ENCODE assay signal across 14 cellular contexts in genomic region chr12:63822352-63822751, GRCh38. TPM values are rescaled to one million over a fixed set of nuclear protein-coding genes. Genes with fewer than 3 reads are reported as not detected.
DNase-seq lines count a peak whose midpoint lies in the region; ATAC-seq, FAIRE-seq and TF ChIP-seq lines count a peak whose summit lies in the region.
"Had no signal": no experiment of that assay in that cellular context is flagged by ENCODE, and none has a peak within 500 bp of the region (broad histone marks: within the 10 kb centered on the region; RNA-seq: fewer than 3 reads in every experiment).

No MANE protein-coding gene starts in this region.

- H3K9me3 ChIP-seq in keratinocyte (ENCODE audit: control insufficient read depth, low read depth, low read length): no peaks in the 10 kb centered on the region
- peaks cover 0 to 19% (median 5%) of the 10 kb centered on the region in 4 donors for H3K9me3 ChIP-seq in stomach
- H3K9me3 ChIP-seq in endodermal cell (ENCODE audit: control insufficient read depth, low read length): peaks cover 24% of the 10 kb centered on the region
- H3K9me3 ChIP-seq: gastrocnemius medialis had no signal

- in situ Hi-C loops in astrocyte of the spinal cord (cut with HindIII; ENCODE audit: low sequenced_read_pairs): no loop called here

- no peaks in the 10 kb centered on the region; the same call in 1 of the 2 replicates for H3K27me3 Mint-ChIP-seq in HFFc6 (ENCODE audit: insufficient read depth)
- H3K27me3 Mint-ChIP-seq in endodermal cell (ENCODE audit: insufficient read depth): peaks cover 6% of the 10 kb centered on the region

- peaks cover 26% of the 10 kb centered on the region for H3K36me3 Mint-ChIP-seq in HFFc6 (ENCODE audit: low read depth)
- no peaks in the 10 kb centered on the region for H3K36me3 Mint-ChIP-seq in endodermal cell (ENCODE audit: low read depth)
- H3K36me3 Mint-ChIP-seq: brain had no signal

- peak overlapping the region; percentile 40 for H3K4me3 ChIP-seq in astrocyte of the spinal cord (ENCODE audit: low read depth, low read length)
- H3K4me3 ChIP-seq in keratinocyte (ENCODE audit: control insufficient read depth in 2 of 3, extremely low read depth in 1 of 3, insufficient read depth in 2 of 3, low read depth in 1 of 3, low read length in 3 of 3): peak overlapping the region; percentile 33 to 74 (median 53)
- peak overlapping the region; percentile 41 to 46 (median 42) for H3K4me3 ChIP-seq in stomach
- no peak overlapping the region for H3K4me3 ChIP-seq in endodermal cell (ENCODE audit: low read length)

- peak overlapping the region; percentile 94 for H3K27ac Mint-ChIP-seq in HFFc6
- no peak overlapping the region for H3K27ac Mint-ChIP-seq in endodermal cell
- H3K27ac Mint-ChIP-seq: brain had no signal

- H3K9me3 Mint-ChIP-seq in HFFc6: peaks cover 6% of the 10 kb centered on the region
- H3K9me3 Mint-ChIP-seq in endodermal cell: peaks cover 16% of the 10 kb centered on the region

- ATAC-seq in HG03280 (IDR thresholded peaks at IDR 0.05; ENCODE audit: unreplicated experiment) (no peak), HG03196 (IDR thresholded peaks at IDR 0.05; ENCODE audit: unreplicated experiment) (no peak)
- ATAC-seq: gastrocnemius medialis had no signal

- H3K4me1 ChIP-seq in keratinocyte (ENCODE audit: control insufficient read depth, extremely low read depth, insufficient read depth, low read length) (peaks cover 7% of the 10 kb centered on the region), stomach (peaks cover 0 to 12% (median 0%) of the 10 kb centered on the region in 4 donors), endodermal cell (ENCODE audit: control insufficient read depth, insufficient read depth, low read length) (no peaks in the 10 kb centered on the region)

- no peaks in the 10 kb centered on the region for H3K79me2 ChIP-seq in keratinocyte (ENCODE audit: control insufficient read depth, insufficient read depth, low read length)

- no peaks in the 10 kb centered on the region for H3K9me1 ChIP-seq in keratinocyte (ENCODE audit: control insufficient read depth, extremely low read depth, insufficient read depth, low read length)

- H3K9ac ChIP-seq in keratinocyte (ENCODE audit: control insufficient read depth, extremely low read depth, insufficient read depth, low read length) (no peak overlapping the region), endodermal cell (ENCODE audit: extremely low read depth, low read length, poor library complexity, severe bottlenecking) (no peak overlapping the region)

- intact Hi-C loops in stomach (cut with DNase I; ENCODE audit: low total_unique reads): no loop called here

- peak overlapping the region; percentile 93 for H3K4me3 Mint-ChIP-seq in HFFc6
- no peak overlapping the region for H3K4me3 Mint-ChIP-seq in endodermal cell
- H3K4me3 Mint-ChIP-seq: brain had no signal

- peak overlapping the region; percentile 91 for H3K4me2 ChIP-seq in keratinocyte (ENCODE audit: control insufficient read depth, extremely low read depth, insufficient read depth, low read depth, low read length)

- 68 to 80% (median 75%) methylated on average over 6 of the region's 6 CpGs for WGBS in stomach, 5 donors
- 93 to 100% methylated on average over 6 of the region's 6 CpGs for WGBS in endodermal cell (ENCODE audit: insufficient coverage in 1 of 2, insufficient read length in 1 of 2), 2 experiments

- TF ChIP-seq POLR2A in stomach (IDR thresholded peaks at IDR 0.05): no peak

- H3K4me1 Mint-ChIP-seq in HFFc6 (ENCODE audit: low read depth): peaks cover 31% of the 10 kb centered on the region
- H3K4me1 Mint-ChIP-seq in endodermal cell: no peaks in the 10 kb centered on the region
- H3K4me1 Mint-ChIP-seq: brain had no signal

- H3K36me3 ChIP-seq in keratinocyte (ENCODE audit: control insufficient read depth in 2 of 2, extremely low read depth in 1 of 2, insufficient read depth in 2 of 2, low read length in 2 of 2) (no peaks in the 10 kb centered on the region), stomach (no peaks in the 10 kb centered on the region), endodermal cell (ENCODE audit: control insufficient read depth, insufficient read depth, low read length) (no peaks in the 10 kb centered on the region)
- H3K36me3 ChIP-seq: gastrocnemius medialis had no signal

- TF ChIP-seq CTCF in HFFc6 (IDR thresholded peaks at IDR 0.05) (no peak), astrocyte of the spinal cord (IDR thresholded peaks at IDR 0.05; ENCODE audit: low read depth, low read length) (no peak), keratinocyte (optimal IDR thresholded peaks at IDR 0.05 in 1 of 3, IDR thresholded peaks at IDR 0.05 in 1 of 3, conservative IDR thresholded peaks at IDR 0.05 in 1 of 3; ENCODE audit: extremely low read depth in 1 of 3, insufficient read depth in 2 of 3, low read length in 3 of 3) (no peak), stomach (IDR thresholded peaks at IDR 0.05) (no peak), endodermal cell (conservative IDR thresholded peaks at IDR 0.05) (no peak)

- DNase-seq in HFFc6 (peak; percentile 31), astrocyte of the spinal cord (ENCODE audit: low read depth, low spot score) (peak; percentile 30), keratinocyte (ENCODE audit: low read depth, low spot score) (peak; percentile 42), stomach (no peak), SHP77 (lab: John Stamatoyannopoulos, UW) (no peak), endodermal cell (no peak)
- DNase-seq: activated CD8-positive, alpha-beta memory T cell treated with anti-CD3 and anti-CD28 coated beads, Interleukin-2, amount 50 U/mL, for 4 hours; DMS153; gastrocnemius medialis; NCI-H146; NK-92 treated with Interleukin-12 subunit alpha and Interleukin-12 subunit beta, amount 100 ng/mL, for 24 hours had no signal

- no peaks in the 10 kb centered on the region for H4K20me1 ChIP-seq in keratinocyte (ENCODE audit: control insufficient read depth, extremely low read depth, insufficient read depth, low read length)

- peak overlapping the region; percentile 94 for H2AFZ ChIP-seq in keratinocyte (ENCODE audit: control insufficient read depth, low read length)

- FAIRE-seq in keratinocyte (lab: Jason Lieb, UNC): peak; percentile 95

- H3K27ac ChIP-seq in keratinocyte (ENCODE audit: control insufficient read depth, insufficient read depth, low read length) (peak overlapping the region; percentile 64), stomach (peak overlapping the region in 1 of 5 donors; percentile 52), endodermal cell (ENCODE audit: low read depth, low read length) (no peak overlapping the region)
- H3K27ac ChIP-seq: gastrocnemius medialis had no signal

- dilution Hi-C loops in keratinocyte (cut with MboI; ENCODE audit: extremely low pct_ligation_motif_present, low sequenced_read_pairs): no loop called here

- H3K27me3 ChIP-seq in keratinocyte (ENCODE audit: control insufficient read depth, extremely low read depth, insufficient read depth, low read length): no peaks in the 10 kb centered on the region
- H3K27me3 ChIP-seq in stomach: peaks cover 0 to 16% (median 7%) of the 10 kb centered on the region in 3 donors
- no peaks in the 10 kb centered on the region for H3K27me3 ChIP-seq in endodermal cell (ENCODE audit: control insufficient read depth, insufficient read depth, low read length, poor library complexity, severe bottlenecking)

- no peak for TF ChIP-seq EP300 in stomach (IDR thresholded peaks at IDR 0.05)

RNA-seq across cellular contexts. Expression of gene SRGAP1, which starts 22.1 kb away (rescaled TPM):
- 10 to 100 TPM; 35.7 to 45.8 (median 40.9) TPM for total RNA-seq in HFFc6 (2021; fragmentation: NEBNext Ultra II Directional; extraction: Animal tissue kit (Norgen Biotek cat#: 25700))
- 2.3 to 5.6 TPM (median 4.5 TPM) in 3 replicates for polyA plus RNA-seq in keratinocyte
- 35.6 TPM for polyA plus RNA-seq in keratinocyte (2011; ENCODE audit: low read depth)
- polyA plus RNA-seq in keratinocyte (2011; cell fraction: cytosol; rRNA removed): 3.0 and 4.1 TPM in 2 replicates
- 11.3 and 12.6 TPM in 2 replicates for polyA plus RNA-seq in keratinocyte (2011; cell fraction: nucleus; rRNA removed)
- 4.0 and 5.6 TPM in 2 replicates for polyA plus RNA-seq in keratinocyte (2012; ENCODE audit: low replicate concordance)
- 10.9 to 25.9 TPM (median 19.6 TPM) in 3 replicates for polyA minus RNA-seq in keratinocyte
- polyA minus RNA-seq in keratinocyte (2011; cell fraction: cytosol; rRNA and poly(A)+ RNA removed): 13.0 TPM
- polyA minus RNA-seq in keratinocyte (2011; cell fraction: nucleus; rRNA and poly(A)+ RNA removed): 18.9 and 51.8 TPM in 2 replicates
- total RNA-seq in stomach: 10 to 100 TPM in 4 of 5 donors, 1 to 10 TPM in 1; 5.7 to 37.9 (median 17.9) TPM
- polyA plus RNA-seq in stomach: 1 to 10 TPM in 1 of 3 donors, under 1 TPM in 2; 0.70 to 1.1 (median 0.92) TPM
- total RNA-seq in endodermal cell: 10 to 100 TPM; 10.6 to 13.4 TPM
- 6.4 TPM for polyA plus RNA-seq in endodermal cell (2013, experiment 1 of 2)
- 6.2 TPM for polyA plus RNA-seq in endodermal cell (2013, experiment 2 of 2)

RNA-seq across cellular contexts. Expression of gene RXYLT1, which starts 42.6 kb away (rescaled TPM):
- total RNA-seq in HFFc6 (2021; fragmentation: NEBNext Ultra II Directional; extraction: Animal tissue kit (Norgen Biotek cat#: 25700)): 10 to 100 TPM; 15.3 to 17.9 (median 16.7) TPM
- polyA plus RNA-seq in keratinocyte: 10.2 to 17.0 TPM (median 16.5 TPM) in 3 replicates
- polyA plus RNA-seq in keratinocyte (2011; ENCODE audit: low read depth): 5.9 TPM
- 11.9 and 18.2 TPM in 2 replicates for polyA plus RNA-seq in keratinocyte (2011; cell fraction: cytosol; rRNA removed)
- polyA plus RNA-seq in keratinocyte (2011; cell fraction: nucleus; rRNA removed): 9.4 and 15.3 TPM in 2 replicates
- 14.6 and 15.0 TPM in 2 replicates for polyA plus RNA-seq in keratinocyte (2012; ENCODE audit: low replicate concordance)
- polyA minus RNA-seq in keratinocyte: 3.9 to 6.2 TPM (median 5.5 TPM) in 3 replicates
- 12.1 TPM for polyA minus RNA-seq in keratinocyte (2011; cell fraction: cytosol; rRNA and poly(A)+ RNA removed)
- polyA minus RNA-seq in keratinocyte (2011; cell fraction: nucleus; rRNA and poly(A)+ RNA removed): 5.3 and 8.2 TPM in 2 replicates
- 10 to 100 TPM in 3 of 5 donors, 1 to 10 TPM in 2; 4.5 to 33.0 (median 11.6) TPM for total RNA-seq in stomach
- 10 to 100 TPM in 2 of 3 donors, 1 to 10 TPM in 1; 7.7 to 14.4 (median 10.8) TPM for polyA plus RNA-seq in stomach
- total RNA-seq in endodermal cell: 10 to 100 TPM in 1 of 2 donors, 1 to 10 TPM in 1; 9.7 to 11.0 TPM
- 15.8 TPM for polyA plus RNA-seq in endodermal cell (2013, experiment 1 of 2)
- polyA plus RNA-seq in endodermal cell (2013, experiment 2 of 2): 16.4 TPM

Comparison
In these comparisons a context has a peak if more than half of its experiments do, and no peak if none do; other contexts are left out.
1. DNase-seq: peak in HFFc6 (single experiment), astrocyte of the spinal cord (single experiment) and keratinocyte (single experiment); none in stomach (single experiment), SHP77 (0 of 2) and endodermal cell (single experiment).